Comparison of ENCODE assay signal across 12 cellular contexts in genomic region chr3:14440531-14441239, GRCh38. TPM values are rescaled to one million over a fixed set of nuclear protein-coding genes. Genes with fewer than 3 reads are reported as not detected.
DNase-seq lines count a peak whose midpoint lies in the region; ATAC-seq and TF ChIP-seq lines count a peak whose summit lies in the region.
"Had no signal": no experiment of that assay in that cellular context is flagged by ENCODE, and none has a peak within 500 bp of the region (broad histone marks: within the 10 kb centered on the region; RNA-seq: fewer than 3 reads in every experiment).

No MANE protein-coding gene starts in this region.

- no peaks in the 10 kb centered on the region for H3K9me3 Mint-ChIP-seq in CD4-positive, CD25-positive, alpha-beta regulatory T cell

- no peak for ATAC-seq in CD4-positive, CD25-positive, alpha-beta regulatory T cell (ENCODE audit: low read depth in 2 of 2)
- ATAC-seq in HCT116 = peak; percentile 11; the same call in 1 of the 2 replicates
- ATAC-seq in lower lobe of right lung = peak; percentile 8 to 18
- ATAC-seq in GM18873 (IDR thresholded peaks at IDR 0.05; ENCODE audit: low FRiP score, unreplicated experiment) = no peak
- ATAC-seq: left lung had no signal

- peaks cover 21% of the 10 kb centered on the region for H3K36me3 ChIP-seq in CD4-positive, CD25-positive, alpha-beta regulatory T cell (ENCODE audit: control insufficient read depth, insufficient read depth, low read length)
- H3K36me3 ChIP-seq in HCT116 (ENCODE audit: control insufficient read depth in 1 of 2, insufficient read depth in 2 of 2, low read length in 2 of 2) (peaks cover 0 to under 1% of the 10 kb centered on the region in 2 experiments; a peak in 2 of 4 replicates), lower lobe of right lung (peaks cover 23% of the 10 kb centered on the region)

- TF ChIP-seq RAD21 in HCT116 (IDR thresholded peaks at IDR 0.05; ENCODE audit: low read depth) = no peak

- peaks cover 5% of the 10 kb centered on the region; the same call in 1 of the 2 replicates for H4K20me1 ChIP-seq in HCT116 (ENCODE audit: insufficient read depth)

- peak overlapping the region; percentile 29; the same call in 1 of the 2 replicates for H3K4me2 ChIP-seq in HCT116 (ENCODE audit: low read length)

- H3K4me3 Mint-ChIP-seq in CD4-positive, CD25-positive, alpha-beta regulatory T cell = no peak overlapping the region

- peaks cover 27% of the 10 kb centered on the region for H3K4me1 ChIP-seq in CD4-positive, CD25-positive, alpha-beta regulatory T cell (ENCODE audit: control insufficient read depth, insufficient read depth, low read length, poor library complexity, severe bottlenecking)
- H3K4me1 ChIP-seq in HCT116 (ENCODE audit: control insufficient read depth in 1 of 2, insufficient read depth in 2 of 2, low read length in 2 of 2) = peaks cover 35 to 44% of the 10 kb centered on the region in 2 experiments
- peaks cover 68% of the 10 kb centered on the region for H3K4me1 ChIP-seq in lower lobe of right lung

- intact Hi-C loops in HCT116 (cut with micrococcal nuclease) = no loop called here
- intact Hi-C loops in lower lobe of right lung (cut with DNase I) = no loop called here

- H3K9me3 ChIP-seq in CD4-positive, CD25-positive, alpha-beta regulatory T cell (ENCODE audit: control insufficient read depth in 2 of 2, low read length in 2 of 2) = no peaks in the 10 kb centered on the region
- no peaks in the 10 kb centered on the region for H3K9me3 ChIP-seq in HCT116 (ENCODE audit: control insufficient read depth in 1 of 2, insufficient read depth in 1 of 2, low read depth in 1 of 2, low read length in 2 of 2)
- no peaks in the 10 kb centered on the region for H3K9me3 ChIP-seq in lower lobe of right lung
- H3K9me3 ChIP-seq: left lung, tibial artery had no signal

- TF ChIP-seq POLR2A in HCT116 (IDR thresholded peaks at IDR 0.05; ENCODE audit: borderline replicate concordance, extremely low read depth, insufficient read depth, insufficient read length) = no peak

- H3K9ac ChIP-seq in HCT116 (ENCODE audit: low read length) = no peak overlapping the region

- no peak overlapping the region for H3K27ac ChIP-seq in CD4-positive, CD25-positive, alpha-beta regulatory T cell (ENCODE audit: insufficient read depth, low read length, poor library complexity, severe bottlenecking)
- H3K27ac ChIP-seq in HCT116 (ENCODE audit: low read depth, low read length) = no peak overlapping the region
- no peak overlapping the region for H3K27ac ChIP-seq in lower lobe of right lung
- H3K27ac ChIP-seq: tibial artery had no signal

- no peaks in the 10 kb centered on the region for H3K9me2 ChIP-seq in HCT116 (ENCODE audit: insufficient read depth)

- RAD21 ChIA-PET in HCT116 (lab: Charles Lee; ENCODE audit: low non-redundant PET in 1 of 2, low total read pairs in 2 of 2, uncharacterized antibody in 2 of 2, unreplicated experiment in 2 of 2) = no interaction called here

- TF ChIP-seq CTCF in HCT116 (IDR thresholded peaks at IDR 0.05 in 2 of 3, conservative IDR thresholded peaks at IDR 0.05 in 1 of 3; ENCODE audit: borderline replicate concordance in 1 of 3, insufficient read depth in 1 of 3, low read depth in 2 of 3, low read length in 2 of 3) = no peak
- TF ChIP-seq CTCF in lower lobe of right lung (IDR thresholded peaks at IDR 0.05) = no peak

- peak overlapping the region in 2 of 3 donors; percentile 68 to 80 for H3K27ac Mint-ChIP-seq in CD4-positive, CD25-positive, alpha-beta regulatory T cell

- peaks cover 57% of the 10 kb centered on the region for H3K79me2 ChIP-seq in HCT116 (ENCODE audit: insufficient read depth, low read length)

- peaks cover 0 to 36% (median 23%) of the 10 kb centered on the region in 4 donors for H3K4me1 Mint-ChIP-seq in CD4-positive, CD25-positive, alpha-beta regulatory T cell

- H3K4me3 ChIP-seq in CD4-positive, CD25-positive, alpha-beta regulatory T cell (ENCODE audit: low read depth, low read length) = no peak overlapping the region
- H3K4me3 ChIP-seq in HCT116 (replicated peaks in 1 of 2; ENCODE audit: low read depth in 1 of 2, low read length in 2 of 2) = no peak overlapping the region
- H3K4me3 ChIP-seq in lower lobe of right lung = no peak overlapping the region
- H3K4me3 ChIP-seq: left lung, tibial artery had no signal

- DNase-seq in CD4-positive, CD25-positive, alpha-beta regulatory T cell = no peak
- DNase-seq in HCT116 (ENCODE audit: low read depth, low spot score) (no peak), SW480 (ENCODE audit: low spot score) (peak; percentile 22), lower lobe of right lung (no peak), OCI-M2 (lab: John Stamatoyannopoulos, UW; ENCODE audit: unreplicated experiment) (no peak), SIG-M5 treated with dmso at 0.1 percent for 504 hours (lab: John Stamatoyannopoulos, UW; ENCODE audit: unreplicated experiment) (no peak)
- DNase-seq in stimulated activated CD4-positive, alpha-beta T cell treated with anti-CD3 and anti-CD28 coated beads, Interleukin-1b, Interleukin-23, amount 100 ng/mL, for 48 hours = no peak
- DNase-seq: activated CD8-positive, alpha-beta memory T cell treated with anti-CD3 and anti-CD28 coated beads, Interleukin-2, amount 50 U/mL, for 48 hours; effector CD4-positive, alpha-beta T cell; tibial artery had no signal

- POLR2A ChIA-PET in HCT116 (lab: Charles Lee) = no interaction called here

- H3K27me3 Mint-ChIP-seq in CD4-positive, CD25-positive, alpha-beta regulatory T cell = no peaks in the 10 kb centered on the region

- no peaks in the 10 kb centered on the region for H3K27me3 ChIP-seq in CD4-positive, CD25-positive, alpha-beta regulatory T cell (ENCODE audit: control insufficient read depth, insufficient read depth, low read length)
- H3K27me3 ChIP-seq in HCT116 (ENCODE audit: insufficient read depth, low read length) = no peaks in the 10 kb centered on the region
- H3K27me3 ChIP-seq in lower lobe of right lung (ENCODE audit: low read depth) = no peaks in the 10 kb centered on the region
- H3K27me3 ChIP-seq: left lung, tibial artery had no signal

- H2AFZ ChIP-seq in HCT116 (ENCODE audit: low read depth, low read length, poor library complexity, severe bottlenecking) = no peak overlapping the region

- no TSS peak for BruUV-seq in HCT116 (replicated peaks; lab: Mats Ljungman, UMichigan)

- H3K36me3 Mint-ChIP-seq in CD4-positive, CD25-positive, alpha-beta regulatory T cell = peaks cover 3% of the 10 kb centered on the region

- CTCF ChIA-PET in HCT116 (lab: Charles Lee) = interaction anchor here (1.2 kb wide), 1 partner anchor 8 kb away, joined by 3 read pairs; no protein-coding TSS in a partner anchor

TF ChIP-seq in HCT116, 20 proteins besides CTCF, POLR2A, EP300 and RAD21 (continues in another document):
- TF ChIP-seq EZH2 (IDR thresholded peaks at IDR 0.05) = no peak
- TF ChIP-seq CBX3 (IDR thresholded peaks at IDR 0.05; ENCODE audit: low read depth) = no peak
- TF ChIP-seq ZFX (IDR thresholded peaks at IDR 0.05) = no peak
- no peak for TF ChIP-seq FOSL1 (IDR thresholded peaks at IDR 0.05; ENCODE audit: low read depth)
- TF ChIP-seq ATF3 (IDR thresholded peaks at IDR 0.05) = no peak
- no peak for TF ChIP-seq ELF1 (IDR thresholded peaks at IDR 0.05; ENCODE audit: borderline replicate concordance, low read depth)
- TF ChIP-seq YY1 (IDR thresholded peaks at IDR 0.05; ENCODE audit: extremely low read depth, insufficient replicate concordance, low read depth, low read length) = no peak
- TF ChIP-seq SP1 (IDR thresholded peaks at IDR 0.05; ENCODE audit: low read depth) = no peak
- no peak for TF ChIP-seq ZBTB33 (IDR thresholded peaks at IDR 0.05; ENCODE audit: extremely low read depth, insufficient replicate concordance, low read length)
- no peak for TF ChIP-seq EGR1 (IDR thresholded peaks at IDR 0.05; ENCODE audit: low read depth)
- no peak for TF ChIP-seq JUND (IDR thresholded peaks at IDR 0.05)
- TF ChIP-seq ZNF274 (IDR thresholded peaks at IDR 0.05; ENCODE audit: low read depth, low read length) = no peak
- no peak for TF ChIP-seq EZH2phosphoT487 (IDR thresholded peaks at IDR 0.05; ENCODE audit: borderline replicate concordance)

RNA-seq across cellular contexts. Expression of gene SLC6A6, which starts 38.3 kb away (rescaled TPM):
- 73.3 TPM for total RNA-seq in CD4-positive, CD25-positive, alpha-beta regulatory T cell
- polyA plus RNA-seq in CD4-positive, CD25-positive, alpha-beta regulatory T cell = 10 to 100 TPM in 1 of 4 donors, 1 to 10 TPM in 3; 6.9 to 12.9 (median 8.2) TPM
- total RNA-seq in HCT116 (2021; ENCODE audit: unreplicated experiment) (36.3 TPM), lower lobe of right lung (84.0 TPM)
- 23.0 and 33.5 TPM in 2 replicates for polyA plus RNA-seq in HCT116 (2012)

Comparison
In these comparisons a context has a peak if more than half of its experiments do, and no peak if none do; other contexts are left out.
1. ATAC-seq: peak in HCT116 (single experiment) and lower lobe of right lung (2 of 2); none in CD4-positive, CD25-positive, alpha-beta regulatory T cell (0 of 2) and GM18873 (single experiment).